ENCODE assay signal across 7 cellular contexts in genomic region chr3:130058716-130059115, GRCh38. TPM values are rescaled to one million over a fixed set of nuclear protein-coding genes. Genes with fewer than 3 reads are reported as not detected.
"Had no signal": no experiment of that assay in that cellular context is flagged by ENCODE, and none has a peak within 500 bp of the region (broad histone marks: within the 10 kb centered on the region; RNA-seq: fewer than 3 reads in every experiment).

No MANE protein-coding gene starts in this region.

RNA-seq across cellular contexts. Expression of gene ALG1L2, which starts 22.9 kb away (rescaled TPM):
- total RNA-seq: activated T-helper 2 cell treated with anti-CD3 and anti-CD28 coated beads, Interferon-gamma antibody, Interleukin-2, Interleukin-4, amounts not matched to agents 10 μg/mL and 5 μg/mL and 100 μg/mL, durations not matched to agents 14 hours and 24 hours and 36 hours; cardiac muscle cell; gastrocnemius medialis; hepatocyte; T-helper 1 cell treated with Interleukin-12 subunit alpha and Interleukin-12 subunit beta and Interleukin-4 antibody, amounts not matched to agents 30 ng/mL and 1 ng/mL, for 36 hours; testis had no signal
- polyA plus RNA-seq: esophagus had no signal
